ENCODE assay signal across 17 cellular contexts in the genomic region with DNA sequence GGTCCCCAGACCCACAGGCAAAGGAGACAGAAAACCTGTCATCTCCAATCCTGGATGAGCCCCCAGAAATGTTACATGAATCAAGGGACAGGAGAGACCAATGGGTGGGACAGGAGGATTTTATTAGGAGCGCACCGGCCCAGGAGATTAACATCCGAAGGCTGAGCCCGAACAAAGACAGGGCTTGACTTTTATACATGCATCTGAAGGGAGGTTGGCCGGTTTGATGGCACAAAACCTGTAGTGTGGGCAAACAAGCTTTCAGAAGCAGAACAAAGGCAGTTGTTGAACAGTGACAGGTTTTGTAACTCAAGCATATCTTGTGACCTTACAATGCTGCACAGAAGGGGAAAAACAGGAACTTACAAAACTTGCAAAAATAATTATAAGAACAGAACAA.
DNase-seq lines count a peak whose midpoint lies in the region; ATAC-seq, FAIRE-seq and TF ChIP-seq lines count a peak whose summit lies in the region.
"Had no signal": no experiment of that assay in that cellular context is flagged by ENCODE, and none has a peak within 500 bp of the region (broad histone marks: within the 10 kb centered on the region; RNA-seq: fewer than 3 reads in every experiment).

No MANE protein-coding gene starts in this region.

- H3K9me3 Mint-ChIP-seq in CD14-positive monocyte (peaks cover 0 to 12% (median 3%) of the 10 kb centered on the region in 7 donors), IgD-negative memory B cell (peaks cover 0 to 3% (median 0%) of the 10 kb centered on the region in 3 donors)

- ATAC-seq in mucosa of descending colon = peak; percentile 30
- no peak for ATAC-seq in HG03039 (IDR thresholded peaks at IDR 0.05; ENCODE audit: unreplicated experiment)

- intact Hi-C loops in CD14-positive monocyte (cut with micrococcal nuclease) (loop anchor here in 1 of 2 donors (5.0 kb wide), 1 partner anchor 122 kb away; no protein-coding TSS in a partner anchor), mucosa of descending colon (cut with DNase I, micrococcal nuclease) (no loop called here), dorsolateral prefrontal cortex (cut with DNase I) (no loop called here), kidney (cut with DNase I) (no loop called here)

- H3K9ac ChIP-seq in kidney (ENCODE audit: low read length in 2 of 2) = no peak overlapping the region

- DNase-seq in CD14-positive monocyte (ENCODE audit: low spot score) = no peak
- peak; percentile 96 for DNase-seq in SKM-1 treated with dmso at 0.1 percent for 144 hours (lab: John Stamatoyannopoulos, UW; ENCODE audit: unreplicated experiment)
- DNase-seq in mucosa of descending colon = no peak
- DNase-seq in dorsolateral prefrontal cortex = no peak
- DNase-seq in KG1 (lab: John Stamatoyannopoulos, UW) = no peak
- DNase-seq in kidney = no peak
- DNase-seq: activated CD4-positive, alpha-beta memory T cell treated with anti-CD3 and anti-CD28 coated beads, Interleukin-2, amount 10 ng/mL, durations not matched to agents 7 days and 5 days; activated effector memory CD4-positive, alpha-beta T cell treated with anti-CD3 and anti-CD28 coated beads, Interleukin-2, amount 50 U/mL, for 16 hours; DND-41; midbrain; NCI-H146; NCI-H510A treated with DMSO at 0.1 percent for 48 hours; stimulated activated CD4-positive, alpha-beta T cell treated with anti-CD3 and anti-CD28 coated beads, Interleukin-15, amount 100 ng/mL, for 24 hours; transverse colon had no signal

- H3K27ac ChIP-seq in dorsolateral prefrontal cortex (peak overlapping the region in 2 of 59 donors; percentile 10 to 38), kidney (ENCODE audit: low read depth in 2 of 2, low read length in 2 of 2) (no peak overlapping the region)

- FAIRE-seq in kidney (lab: Jason Lieb, UNC) = no peak
- FAIRE-seq: GM19239 had no signal

- no peak for TF ChIP-seq CTCF in CD14-positive monocyte (IDR thresholded peaks at IDR 0.05)
- no peak for TF ChIP-seq CTCF in mucosa of descending colon (IDR thresholded peaks at IDR 0.05)
- no peak for TF ChIP-seq CTCF in dorsolateral prefrontal cortex (IDR thresholded peaks at IDR 0.05 in 54 of 56, conservative IDR thresholded peaks at IDR 0.05 in 2 of 56; ENCODE audit: low read depth in 1 of 56, partially characterized antibody in 56 of 56)
- no peak for TF ChIP-seq CTCF in kidney (IDR thresholded peaks at IDR 0.05; ENCODE audit: borderline replicate concordance, extremely low read depth, insufficient read depth)

- H3K4me3 Mint-ChIP-seq in CD14-positive monocyte (peak overlapping the region in 1 of 2 donors; percentile 69), IgD-negative memory B cell (peak overlapping the region in 2 of 4 donors; percentile 5 to 71)
- H3K4me3 Mint-ChIP-seq: activated CD4-positive, alpha-beta memory T cell treated with anti-CD3 and anti-CD28 coated beads, Interleukin-2, amount 10 ng/mL, durations not matched to agents 7 days and 5 days had no signal

- H3K9me3 ChIP-seq in mucosa of descending colon (no peaks in the 10 kb centered on the region), kidney (ENCODE audit: control insufficient read depth in 1 of 2, low read length in 2 of 2) (no peaks in the 10 kb centered on the region)
- H3K9me3 ChIP-seq: transverse colon had no signal

- peaks cover 0 to 4% (median 0%) of the 10 kb centered on the region in 3 donors for H3K27me3 Mint-ChIP-seq in CD14-positive monocyte (ENCODE audit: low read depth in 3 of 3)
- H3K27me3 Mint-ChIP-seq in IgD-negative memory B cell = no peaks in the 10 kb centered on the region

- H3K4me3 ChIP-seq in mucosa of descending colon (no peak overlapping the region), dorsolateral prefrontal cortex (no peak overlapping the region), kidney (ENCODE audit: low read length in 2 of 2) (no peak overlapping the region)
- H3K4me3 ChIP-seq: transverse colon had no signal

- no peaks in the 10 kb centered on the region for H3K36me3 ChIP-seq in mucosa of descending colon (ENCODE audit: low read depth)
- H3K36me3 ChIP-seq in kidney (ENCODE audit: control insufficient read depth in 1 of 2, insufficient read depth in 2 of 2, low read length in 2 of 2) = no peaks in the 10 kb centered on the region
- H3K36me3 ChIP-seq: transverse colon had no signal

- H3K4me1 ChIP-seq in mucosa of descending colon (ENCODE audit: low read depth) (peaks cover 7% of the 10 kb centered on the region), kidney (ENCODE audit: control insufficient read depth in 1 of 2, insufficient read depth in 1 of 2, low read depth in 1 of 2, low read length in 2 of 2) (peaks cover 7 to 11% of the 10 kb centered on the region in 2 donors)

- peak overlapping the region; percentile 94 to 99 (median 96) for H3K27ac Mint-ChIP-seq in CD14-positive monocyte
- peak overlapping the region in 2 of 3 donors; percentile 0 to 93 for H3K27ac Mint-ChIP-seq in IgD-negative memory B cell
- H3K27ac Mint-ChIP-seq: activated CD4-positive, alpha-beta memory T cell treated with anti-CD3 and anti-CD28 coated beads, Interleukin-2, amount 10 ng/mL, durations not matched to agents 7 days and 5 days had no signal

- H3K36me3 Mint-ChIP-seq in CD14-positive monocyte (peaks cover 3 to 4% of the 10 kb centered on the region in 2 donors), IgD-negative memory B cell (peaks cover 4% of the 10 kb centered on the region)

- H3K4me1 Mint-ChIP-seq in CD14-positive monocyte (peaks cover 67% of the 10 kb centered on the region), IgD-negative memory B cell (peaks cover 15 to 34% (median 20%) of the 10 kb centered on the region in 3 donors)
- H3K4me1 Mint-ChIP-seq: activated CD4-positive, alpha-beta memory T cell treated with anti-CD3 and anti-CD28 coated beads, Interleukin-2, amount 10 ng/mL, durations not matched to agents 7 days and 5 days had no signal

- H3K27me3 ChIP-seq in dorsolateral prefrontal cortex = no peaks in the 10 kb centered on the region
- H3K27me3 ChIP-seq: transverse colon had no signal
